37 cellular contexts compared by ENCODE assay signal in the genomic region with DNA sequence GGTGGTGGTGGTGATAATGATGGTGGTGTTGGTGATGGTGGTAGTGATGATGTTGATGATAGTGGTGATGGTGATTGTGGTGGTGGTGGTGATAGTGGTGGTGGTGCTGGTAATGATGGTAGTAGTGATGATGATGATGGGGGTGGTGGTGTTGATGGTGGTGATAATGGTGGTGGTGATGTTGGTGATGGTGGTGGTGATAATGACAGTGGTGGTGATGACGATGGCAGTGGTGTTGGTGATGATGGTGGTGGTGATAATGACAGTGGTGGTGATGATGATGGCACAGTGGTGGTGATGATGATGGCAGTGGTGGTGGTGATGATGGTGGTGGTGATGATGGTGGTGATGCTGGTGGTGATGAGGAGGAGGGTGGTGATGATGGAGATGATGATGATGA. TPM values are rescaled to one million over a fixed set of nuclear protein-coding genes. Genes with fewer than 3 reads are reported as not detected.
"Had no signal": no experiment of that assay in that cellular context is flagged by ENCODE, and none has a peak within 500 bp of the region (broad histone marks: within the 10 kb centered on the region; RNA-seq: fewer than 3 reads in every experiment).

No MANE protein-coding gene starts in this region.

- H3K9me3 ChIP-seq: adrenal gland, breast epithelium, colonic mucosa had no signal

- H3K27me3 Mint-ChIP-seq: activated naive CD8-positive, alpha-beta T cell treated with anti-CD3 and anti-CD28 coated beads for 36 hours; brain had no signal

- H3K36me3 ChIP-seq: adrenal gland, breast epithelium, cardiac muscle cell, colonic mucosa, WERI-Rb-1 had no signal

- H3K27me3 ChIP-seq: colonic mucosa had no signal

- H3K4me1 ChIP-seq: adrenal gland, breast epithelium, colonic mucosa had no signal

- H3K9me3 Mint-ChIP-seq: activated B cell treated with CpG ODN at 0.5 μM for 24 hours; activated CD4-positive, alpha-beta memory T cell treated with anti-CD3 and anti-CD28 coated beads for 36 hours; activated CD4-positive, alpha-beta T cell treated with anti-CD3 and anti-CD28 coated beads, Interleukin-2, amount 10 ng/mL, durations not matched to agents 24 days and 14 days; activated naive CD4-positive, alpha-beta T cell treated with anti-CD3 and anti-CD28 coated beads for 36 hours; activated naive CD4-positive, alpha-beta T cell treated with anti-CD3 and anti-CD28 coated beads, Interleukin-2, amount 50 U/mL, for 24 hours; activated naive CD8-positive, alpha-beta T cell treated with anti-CD3 and anti-CD28 coated beads for 36 hours; activated naive CD8-positive, alpha-beta T cell treated with anti-CD3 and anti-CD28 coated beads, Interleukin-2, amount 50 U/mL, for 24 hours; activated T-helper 1 cell treated with anti-CD3 and anti-CD28 coated beads, Interleukin-12 subunit alpha, Interleukin-12 subunit beta, Interleukin-2, Interleukin-4 antibody, amounts not matched to agents 30 ng/mL and 10 ng/mL and 1 ng/mL, durations not matched to agents 14 hours and 24 hours and 36 hours; activated T-helper 2 cell treated with anti-CD3 and anti-CD28 coated beads, Interferon-gamma antibody, Interleukin-2, Interleukin-4, amounts not matched to agents 10 μg/mL and 5 μg/mL and 100 μg/mL, durations not matched to agents 14 hours and 24 hours and 36 hours; brain; dendritic cell treated with granulocyte-macrophage colony-stimulating factor and Interleukin-4, amounts not matched to agents 40 ng/mL and 50 ng/mL, for 4 days; endodermal cell; T-helper 2 cell treated with Interferon-gamma antibody and Interleukin-4, amounts not matched to agents 5 μg/mL and 100 μg/mL, for 36 hours had no signal

- H3K4me1 Mint-ChIP-seq: activated B cell treated with CpG ODN at 0.5 μM for 24 hours; activated CD4-positive, alpha-beta T cell treated with anti-CD3 and anti-CD28 coated beads, Interleukin-2, amount 10 ng/mL, durations not matched to agents 24 days and 14 days; activated CD8-positive, alpha-beta memory T cell treated with anti-CD3 and anti-CD28 coated beads, Interleukin-2, amount 10 ng/mL, durations not matched to agents 7 days and 5 days; activated naive CD4-positive, alpha-beta T cell treated with anti-CD3 and anti-CD28 coated beads, Interleukin-2, amount 50 U/mL, for 24 hours; activated naive CD8-positive, alpha-beta T cell treated with anti-CD3 and anti-CD28 coated beads for 36 hours; activated naive CD8-positive, alpha-beta T cell treated with anti-CD3 and anti-CD28 coated beads, Interleukin-2, amount 50 U/mL, for 24 hours; brain; T-helper 17 cell had no signal

- H3K27ac ChIP-seq: adrenal gland, breast epithelium, cardiac muscle cell, colonic mucosa, dorsolateral prefrontal cortex, WERI-Rb-1 had no signal

- H3K36me3 Mint-ChIP-seq: activated CD4-positive, alpha-beta memory T cell treated with anti-CD3 and anti-CD28 coated beads for 36 hours; activated CD8-positive, alpha-beta memory T cell treated with anti-CD3 and anti-CD28 coated beads, Interleukin-2, amount 10 ng/mL, durations not matched to agents 7 days and 5 days; activated naive CD4-positive, alpha-beta T cell treated with anti-CD3 and anti-CD28 coated beads, Interleukin-2, amount 50 U/mL, for 24 hours; activated naive CD8-positive, alpha-beta T cell treated with anti-CD3 and anti-CD28 coated beads for 36 hours; brain had no signal

- ATAC-seq: activated CD4-positive, CD25-positive, alpha-beta regulatory T cell treated with anti-CD3 and anti-CD28 coated beads, Interleukin-2, amount 50 U/mL, for 24 hours; activated CD8-positive, alpha-beta memory T cell treated with anti-CD3 and anti-CD28 coated beads, Interleukin-2, amount 10 ng/mL, durations not matched to agents 7 days and 5 days; activated CD8-positive, alpha-beta T cell treated with anti-CD3 and anti-CD28 coated beads, Interleukin-2, amount 10 ng/mL, durations not matched to agents 7 days and 5 days; activated naive CD8-positive, alpha-beta T cell treated with anti-CD3 and anti-CD28 coated beads, Interleukin-2, amount 50 U/mL, for 24 hours; esophagus mucosa; T-helper 17 cell had no signal

- H3K4me3 ChIP-seq: adrenal gland, breast epithelium, cardiac muscle cell, colonic mucosa, dorsolateral prefrontal cortex had no signal

- DNase-seq: activated B cell treated with CpG ODN at 0.5 μM for 24 hours; activated CD4-positive, alpha-beta memory T cell treated with anti-CD3 and anti-CD28 coated beads for 36 hours; activated CD4-positive, alpha-beta T cell treated with anti-CD3 and anti-CD28 coated beads, Interleukin-2, amount 10 ng/mL, durations not matched to agents 24 days and 14 days; activated CD8-positive, alpha-beta memory T cell treated with anti-CD3 and anti-CD28 coated beads, Interleukin-2, amount 10 ng/mL, durations not matched to agents 7 days and 5 days; activated CD8-positive, alpha-beta memory T cell treated with anti-CD3 and anti-CD28 coated beads, Interleukin-2, amount 50 U/mL, for 4 hours; activated CD8-positive, alpha-beta T cell treated with anti-CD3 and anti-CD28 coated beads, Interleukin-2, amount 10 ng/mL, durations not matched to agents 7 days and 5 days; activated effector memory CD4-positive, alpha-beta T cell treated with anti-CD3 and anti-CD28 coated beads, Interleukin-2, amount 50 U/mL, for 16 hours; activated naive CD4-positive, alpha-beta T cell treated with anti-CD3 and anti-CD28 coated beads for 36 hours; activated naive CD8-positive, alpha-beta T cell treated with anti-CD3 and anti-CD28 coated beads for 36 hours; activated naive CD8-positive, alpha-beta T cell treated with anti-CD3 and anti-CD28 coated beads, Interleukin-2, amount 50 U/mL, for 24 hours; activated T-cell treated with anti-CD3 and anti-CD28 coated beads, Interleukin-2, amount 50 U/mL, for 1 hour; activated T-cell treated with anti-CD3 and anti-CD28 coated beads, Interleukin-2, amount 50 U/mL, for 48 hours; adrenal gland; amygdala; aorta; central memory CD4-positive, alpha-beta T cell; cerebellar nuclear complex; colonic mucosa; dorsolateral prefrontal cortex; effector memory CD4-positive, alpha-beta T cell; endodermal cell; foreskin fibroblast; T-helper 1 cell; T-helper 17 cell; T1000; WERI-Rb-1 had no signal

- H3K4me3 Mint-ChIP-seq: activated B cell treated with CpG ODN at 0.5 μM for 24 hours; activated CD4-positive, alpha-beta memory T cell treated with anti-CD3 and anti-CD28 coated beads for 36 hours; activated CD4-positive, alpha-beta T cell treated with anti-CD3 and anti-CD28 coated beads, Interleukin-2, amount 10 ng/mL, durations not matched to agents 24 days and 14 days; activated CD8-positive, alpha-beta memory T cell treated with anti-CD3 and anti-CD28 coated beads, Interleukin-2, amount 10 ng/mL, durations not matched to agents 7 days and 5 days; activated CD8-positive, alpha-beta T cell treated with anti-CD3 and anti-CD28 coated beads, Interleukin-2, amount 10 ng/mL, durations not matched to agents 7 days and 5 days; activated naive CD4-positive, alpha-beta T cell treated with anti-CD3 and anti-CD28 coated beads for 36 hours; activated naive CD4-positive, alpha-beta T cell treated with anti-CD3 and anti-CD28 coated beads, Interleukin-2, amount 50 U/mL, for 24 hours; activated naive CD8-positive, alpha-beta T cell treated with anti-CD3 and anti-CD28 coated beads for 36 hours; activated naive CD8-positive, alpha-beta T cell treated with anti-CD3 and anti-CD28 coated beads, Interleukin-2, amount 50 U/mL, for 24 hours; activated T-helper 1 cell treated with anti-CD3 and anti-CD28 coated beads, Interleukin-12 subunit alpha, Interleukin-12 subunit beta, Interleukin-2, Interleukin-4 antibody, amounts not matched to agents 30 ng/mL and 10 ng/mL and 1 ng/mL, durations not matched to agents 14 hours and 24 hours and 36 hours; brain; dendritic cell treated with granulocyte-macrophage colony-stimulating factor and Interleukin-4, amounts not matched to agents 40 ng/mL and 50 ng/mL, for 4 days; endodermal cell; T-helper 17 cell; T-helper 2 cell treated with Interferon-gamma antibody and Interleukin-4, amounts not matched to agents 5 μg/mL and 100 μg/mL, for 36 hours had no signal

- H3K27ac Mint-ChIP-seq: activated B cell treated with CpG ODN at 0.5 μM for 24 hours; activated CD4-positive, alpha-beta memory T cell treated with anti-CD3 and anti-CD28 coated beads for 36 hours; activated CD4-positive, alpha-beta T cell treated with anti-CD3 and anti-CD28 coated beads, Interleukin-2, amount 10 ng/mL, durations not matched to agents 24 days and 14 days; activated CD8-positive, alpha-beta memory T cell treated with anti-CD3 and anti-CD28 coated beads, Interleukin-2, amount 10 ng/mL, durations not matched to agents 7 days and 5 days; activated CD8-positive, alpha-beta T cell treated with anti-CD3 and anti-CD28 coated beads, Interleukin-2, amount 10 ng/mL, durations not matched to agents 7 days and 5 days; activated naive CD4-positive, alpha-beta T cell treated with anti-CD3 and anti-CD28 coated beads for 36 hours; activated naive CD4-positive, alpha-beta T cell treated with anti-CD3 and anti-CD28 coated beads, Interleukin-2, amount 50 U/mL, for 24 hours; activated naive CD8-positive, alpha-beta T cell treated with anti-CD3 and anti-CD28 coated beads for 36 hours; activated naive CD8-positive, alpha-beta T cell treated with anti-CD3 and anti-CD28 coated beads, Interleukin-2, amount 50 U/mL, for 24 hours; activated T-helper 1 cell treated with anti-CD3 and anti-CD28 coated beads, Interleukin-12 subunit alpha, Interleukin-12 subunit beta, Interleukin-2, Interleukin-4 antibody, amounts not matched to agents 30 ng/mL and 10 ng/mL and 1 ng/mL, durations not matched to agents 14 hours and 24 hours and 36 hours; activated T-helper 2 cell treated with anti-CD3 and anti-CD28 coated beads, Interferon-gamma antibody, Interleukin-2, Interleukin-4, amounts not matched to agents 10 μg/mL and 5 μg/mL and 100 μg/mL, durations not matched to agents 14 hours and 24 hours and 36 hours; brain; dendritic cell treated with granulocyte-macrophage colony-stimulating factor and Interleukin-4, amounts not matched to agents 40 ng/mL and 50 ng/mL, for 4 days; endodermal cell; T-helper 17 cell; T-helper 2 cell treated with Interferon-gamma antibody and Interleukin-4, amounts not matched to agents 5 μg/mL and 100 μg/mL, for 36 hours had no signal

RNA-seq across cellular contexts. Expression of gene AJAP1, which starts 7.0 kb away (rescaled TPM):
- total RNA-seq: activated B cell treated with CpG ODN at 0.5 μM for 24 hours; activated CD4-positive, alpha-beta memory T cell treated with anti-CD3 and anti-CD28 coated beads for 36 hours; activated CD4-positive, alpha-beta T cell treated with anti-CD3 and anti-CD28 coated beads, Interleukin-2, amount 10 ng/mL, durations not matched to agents 24 days and 14 days; activated CD8-positive, alpha-beta memory T cell treated with anti-CD3 and anti-CD28 coated beads for 36 hours; activated CD8-positive, alpha-beta memory T cell treated with anti-CD3 and anti-CD28 coated beads, Interleukin-2, amount 10 ng/mL, durations not matched to agents 7 days and 5 days; activated CD8-positive, alpha-beta T cell treated with anti-CD3 and anti-CD28 coated beads, Interleukin-2, amount 10 ng/mL, durations not matched to agents 7 days and 5 days; activated naive CD8-positive, alpha-beta T cell treated with anti-CD3 and anti-CD28 coated beads for 36 hours; activated T-helper 1 cell treated with anti-CD3 and anti-CD28 coated beads, Interleukin-12 subunit alpha, Interleukin-12 subunit beta, Interleukin-2, Interleukin-4 antibody, amounts not matched to agents 30 ng/mL and 10 ng/mL and 1 ng/mL, durations not matched to agents 14 hours and 24 hours and 36 hours; activated T-helper 2 cell treated with anti-CD3 and anti-CD28 coated beads, Interferon-gamma antibody, Interleukin-2, Interleukin-4, amounts not matched to agents 10 μg/mL and 5 μg/mL and 100 μg/mL, durations not matched to agents 14 hours and 24 hours and 36 hours; cardiac muscle cell; T-helper 17 cell had no signal
- polyA plus RNA-seq: aorta, cardiac muscle cell had no signal
